12 cellular contexts compared by ENCODE assay signal in genomic region chr11:12143461-12144258, GRCh38. TPM values are rescaled to one million over a fixed set of nuclear protein-coding genes. Genes with fewer than 3 reads are reported as not detected.
DNase-seq lines count a peak whose midpoint lies in the region; ATAC-seq and TF ChIP-seq lines count a peak whose summit lies in the region.
"Had no signal": no experiment of that assay in that cellular context is flagged by ENCODE, and none has a peak within 500 bp of the region (broad histone marks: within the 10 kb centered on the region; RNA-seq: fewer than 3 reads in every experiment).

No MANE protein-coding gene starts in this region.

- peaks cover 1 to 4% of the 10 kb centered on the region in 2 donors for H3K36me3 ChIP-seq in aorta (ENCODE audit: control insufficient read depth in 1 of 2, insufficient read depth in 2 of 2, low read length in 1 of 2)

- ATAC-seq in stimulated activated naive CD8-positive, alpha-beta T cell treated with anti-CD3 and anti-CD28 coated beads, Interleukin-15, Interleukin-2, amounts not matched to agents 100 U/mL and 50 U/mL, for 24 hours = no peak
- no peak for ATAC-seq in aorta (ENCODE audit: low FRiP score)

- no peaks in the 10 kb centered on the region for H3K9me3 ChIP-seq in aorta (ENCODE audit: control insufficient read depth, low read length)

- peak overlapping the region; percentile 24 for H3K4me3 Mint-ChIP-seq in stimulated activated naive CD8-positive, alpha-beta T cell treated with anti-CD3 and anti-CD28 coated beads, Interleukin-15, Interleukin-2, amounts not matched to agents 100 ng/mL and 50 ng/mL, for 24 hours

- peak overlapping the region; percentile 27 for H3K4me3 ChIP-seq in coronary artery
- no peak overlapping the region for H3K4me3 ChIP-seq in aorta (ENCODE audit: low read length in 2 of 2)

- H3K27me3 Mint-ChIP-seq in stimulated activated naive CD8-positive, alpha-beta T cell treated with anti-CD3 and anti-CD28 coated beads, Interleukin-15, Interleukin-2, amounts not matched to agents 100 ng/mL and 50 ng/mL, for 24 hours = no peaks in the 10 kb centered on the region

- peaks cover 12 to 25% of the 10 kb centered on the region in 2 donors for H3K4me1 ChIP-seq in aorta (ENCODE audit: control insufficient read depth in 1 of 2, insufficient read depth in 2 of 2, low read length in 2 of 2)

- peak overlapping the region; percentile 79 for H3K27ac Mint-ChIP-seq in stimulated activated naive CD8-positive, alpha-beta T cell treated with anti-CD3 and anti-CD28 coated beads, Interleukin-15, Interleukin-2, amounts not matched to agents 100 ng/mL and 50 ng/mL, for 24 hours

- H3K27ac ChIP-seq in coronary artery (peak overlapping the region; percentile 90 to 92), aorta (ENCODE audit: low read depth in 1 of 2, low read length in 2 of 2) (peak overlapping the region; percentile 95 to 98)
- H3K27ac ChIP-seq: HL-60 had no signal

- no peaks in the 10 kb centered on the region for H3K27me3 ChIP-seq in aorta (ENCODE audit: control insufficient read depth in 1 of 2, insufficient read depth in 2 of 2, low read length in 1 of 2)

- no peak for DNase-seq in stimulated activated naive CD8-positive, alpha-beta T cell treated with anti-CD3 and anti-CD28 coated beads, Interleukin-15, Interleukin-2, amounts not matched to agents 100 U/mL and 50 U/mL, for 24 hours
- DNase-seq in coronary artery (ENCODE audit: low spot score) (no peak), mucosa of gallbladder (ENCODE audit: low spot score) (peak; percentile 62), aorta (no peak), midbrain (lab: John Stamatoyannopoulos, UW) (no peak), NCI-H2107 treated with DMSO at 0.1 percent for 48 hours (lab: John Stamatoyannopoulos, UW; ENCODE audit: unreplicated experiment) (no peak), posterior cingulate gyrus (no peak)
- DNase-seq: C1 segment of cervical spinal cord, NCI-H1105 treated with DMSO at 0.1 percent for 48 hours, occipital lobe had no signal

- no peak for TF ChIP-seq CTCF in coronary artery (IDR thresholded peaks at IDR 0.05)

- H3K4me1 Mint-ChIP-seq in stimulated activated naive CD8-positive, alpha-beta T cell treated with anti-CD3 and anti-CD28 coated beads, Interleukin-15, Interleukin-2, amounts not matched to agents 100 ng/mL and 50 ng/mL, for 24 hours (ENCODE audit: low read depth) = peaks cover 64% of the 10 kb centered on the region

- intact Hi-C loops in aorta (cut with DNase I) (no loop called here), posterior cingulate gyrus (cut with DNase I) (no loop called here)

- peaks cover 19% of the 10 kb centered on the region for H3K36me3 Mint-ChIP-seq in stimulated activated naive CD8-positive, alpha-beta T cell treated with anti-CD3 and anti-CD28 coated beads, Interleukin-15, Interleukin-2, amounts not matched to agents 100 ng/mL and 50 ng/mL, for 24 hours (ENCODE audit: low read depth)

- WGBS in aorta, 2 donors = 18 to 22% methylated on average over 7 of the region's 7 CpGs

- no peaks in the 10 kb centered on the region for H3K9me3 Mint-ChIP-seq in stimulated activated naive CD8-positive, alpha-beta T cell treated with anti-CD3 and anti-CD28 coated beads, Interleukin-15, Interleukin-2, amounts not matched to agents 100 ng/mL and 50 ng/mL, for 24 hours

RNA-seq across cellular contexts. Expression of gene MICAL2, which starts 33.3 kb away (rescaled TPM):
- total RNA-seq in mucosa of gallbladder (158 TPM), aorta (100 to 1,000 TPM; 315 to 605 TPM)
- polyA plus RNA-seq in aorta = 100 to 1,000 TPM in 1 of 2 donors, 10 to 100 TPM in 1; 87.7 to 245 TPM
